10 cellular contexts compared by ENCODE assay signal in genomic region chr10:75432176-75432575, GRCh38. TPM values are rescaled to one million over a fixed set of nuclear protein-coding genes. Genes with fewer than 3 reads are reported as not detected.
DNase-seq lines count a peak whose midpoint lies in the region; ATAC-seq and TF ChIP-seq lines count a peak whose summit lies in the region.
"Had no signal": no experiment of that assay in that cellular context is flagged by ENCODE, and none has a peak within 500 bp of the region (broad histone marks: within the 10 kb centered on the region; RNA-seq: fewer than 3 reads in every experiment).

No MANE protein-coding gene starts in this region.

- no peaks in the 10 kb centered on the region for H3K79me2 ChIP-seq in smooth muscle cell (ENCODE audit: low read depth)

- H3K27me3 ChIP-seq in liver (ENCODE audit: control insufficient read depth in 4 of 4, insufficient read depth in 4 of 4, low read length in 3 of 4) (no peaks in the 10 kb centered on the region), smooth muscle cell (ENCODE audit: low read depth) (peaks cover 4% of the 10 kb centered on the region)

- peaks cover 5 to 39% (median 27%) of the 10 kb centered on the region in 4 donors for H3K4me1 ChIP-seq in liver (ENCODE audit: control insufficient read depth in 4 of 4, insufficient read depth in 4 of 4, low read length in 3 of 4)
- H3K4me1 ChIP-seq in smooth muscle cell (ENCODE audit: low read depth): peaks cover 25% of the 10 kb centered on the region

- POLR2A ChIA-PET in activated naive CD8-positive, alpha-beta T cell treated with anti-CD3 and anti-CD28 coated beads, Interleukin-2, amount 10 ng/mL, durations not matched to agents 7 days and 5 days (lab: Charles Lee): no interaction called here

- no peaks in the 10 kb centered on the region for H3K36me3 ChIP-seq in liver (ENCODE audit: control insufficient read depth in 4 of 4, insufficient read depth in 3 of 4, low read depth in 1 of 4, low read length in 3 of 4)
- no peaks in the 10 kb centered on the region for H3K36me3 ChIP-seq in smooth muscle cell (ENCODE audit: low read depth)

- H2AFZ ChIP-seq in smooth muscle cell (ENCODE audit: low read depth): no peak overlapping the region

- peak; percentile 14 to 44 for DNase-seq in NCI-H526 (lab: John Stamatoyannopoulos, UW)
- no peak for DNase-seq in NCI-H526 treated with DMSO at 0.1 percent for 48 hours (lab: John Stamatoyannopoulos, UW)
- DNase-seq in activated naive CD8-positive, alpha-beta T cell treated with anti-CD3 and anti-CD28 coated beads, Interleukin-2, amount 10 ng/mL, durations not matched to agents 7 days and 5 days: no peak
- DNase-seq in smooth muscle cell (lab: John Stamatoyannopoulos, UW; ENCODE audit: unreplicated experiment): no peak
- DNase-seq in 8988T: no peak
- DNase-seq in occipital lobe (lab: John Stamatoyannopoulos, UW): no peak
- DNase-seq: GOT3 had no signal

- WGBS in liver: 42% methylated on average over 5 of the region's 5 CpGs
- 89% methylated on average over 5 of the region's 5 CpGs for WGBS in smooth muscle cell (ENCODE audit: low lambda C conversion rate)

- H4K20me1 ChIP-seq in smooth muscle cell (ENCODE audit: low read depth): no peaks in the 10 kb centered on the region

- no peak overlapping the region for H3K27ac Mint-ChIP-seq in activated naive CD8-positive, alpha-beta T cell treated with anti-CD3 and anti-CD28 coated beads, Interleukin-2, amount 10 ng/mL, durations not matched to agents 7 days and 5 days

- H3K9ac ChIP-seq in liver (ENCODE audit: low read depth in 1 of 2, low read length in 2 of 2) (peak overlapping the region in 1 of 2 donors; percentile 2), smooth muscle cell (ENCODE audit: low read depth) (no peak overlapping the region)

- H3K4me3 Mint-ChIP-seq in activated naive CD8-positive, alpha-beta T cell treated with anti-CD3 and anti-CD28 coated beads, Interleukin-2, amount 10 ng/mL, durations not matched to agents 7 days and 5 days: peak overlapping the region; percentile 71

- TF ChIP-seq CTCF in liver (IDR thresholded peaks at IDR 0.05; ENCODE audit: low read depth, low read length, missing input control) (no peak), smooth muscle cell (IDR thresholded peaks at IDR 0.05; ENCODE audit: borderline replicate concordance, insufficient read depth, poor library complexity, severe bottlenecking) (no peak)

- peaks cover 53% of the 10 kb centered on the region for H3K27me3 Mint-ChIP-seq in activated naive CD8-positive, alpha-beta T cell treated with anti-CD3 and anti-CD28 coated beads, Interleukin-2, amount 10 ng/mL, durations not matched to agents 7 days and 5 days

- H3K4me2 ChIP-seq in smooth muscle cell: peak overlapping the region; percentile 84

- H3F3A ChIP-seq in smooth muscle cell (ENCODE audit: low read depth): peaks cover 15% of the 10 kb centered on the region

- no peak for ATAC-seq in activated naive CD8-positive, alpha-beta T cell treated with anti-CD3 and anti-CD28 coated beads, Interleukin-2, amount 10 ng/mL, durations not matched to agents 7 days and 5 days (ENCODE audit: low read depth)
- no peak for ATAC-seq in GM19328 (IDR thresholded peaks at IDR 0.05; ENCODE audit: unreplicated experiment)

- H3K9me3 Mint-ChIP-seq in activated naive CD8-positive, alpha-beta T cell treated with anti-CD3 and anti-CD28 coated beads, Interleukin-2, amount 10 ng/mL, durations not matched to agents 7 days and 5 days: no peaks in the 10 kb centered on the region

- TF ChIP-seq RAD21 in liver (IDR thresholded peaks at IDR 0.05): no peak

- H3K9me3 ChIP-seq in liver (ENCODE audit: control insufficient read depth in 4 of 4, low read length in 3 of 4) (no peaks in the 10 kb centered on the region), smooth muscle cell (replicated peaks; ENCODE audit: low read depth) (no peaks in the 10 kb centered on the region)

- peaks cover 2% of the 10 kb centered on the region for H3K4me1 Mint-ChIP-seq in activated naive CD8-positive, alpha-beta T cell treated with anti-CD3 and anti-CD28 coated beads, Interleukin-2, amount 10 ng/mL, durations not matched to agents 7 days and 5 days

- H3K36me3 Mint-ChIP-seq in activated naive CD8-positive, alpha-beta T cell treated with anti-CD3 and anti-CD28 coated beads, Interleukin-2, amount 10 ng/mL, durations not matched to agents 7 days and 5 days: no peaks in the 10 kb centered on the region

- H3K4me3 ChIP-seq in liver (ENCODE audit: low read depth in 1 of 3, low read length in 3 of 3) (peak overlapping the region in 2 of 3 donors; percentile 68 to 72), smooth muscle cell (no peak overlapping the region)

- H3K27ac ChIP-seq in liver (ENCODE audit: low read depth in 1 of 2, low read length in 2 of 2): peak overlapping the region; percentile 80 to 81
- no peak overlapping the region for H3K27ac ChIP-seq in smooth muscle cell (ENCODE audit: low read depth)

TF ChIP-seq in liver, 16 proteins besides CTCF, POLR2A, EP300 and RAD21:
- no peak for TF ChIP-seq MAX (IDR thresholded peaks at IDR 0.05)
- no peak for TF ChIP-seq JUND (IDR thresholded peaks at IDR 0.05)
- TF ChIP-seq YY1 (IDR thresholded peaks at IDR 0.05): no peak
- TF ChIP-seq GABPA (IDR thresholded peaks at IDR 0.05 in 1 of 2, conservative IDR thresholded peaks at IDR 0.05 in 1 of 2): no peak
- TF ChIP-seq RXRA (IDR thresholded peaks at IDR 0.05): no peak
- TF ChIP-seq SP1 (IDR thresholded peaks at IDR 0.05): no peak
- no peak for TF ChIP-seq FOXA2 (IDR thresholded peaks at IDR 0.05)
- no peak for TF ChIP-seq TAF1 (conservative IDR thresholded peaks at IDR 0.05)
- no peak for TF ChIP-seq REST (IDR thresholded peaks at IDR 0.05)

RNA-seq across cellular contexts. Expression of gene LRMDA, which starts 0.8 kb away (rescaled TPM):
- total RNA-seq in activated naive CD8-positive, alpha-beta T cell treated with anti-CD3 and anti-CD28 coated beads, Interleukin-2, amount 10 ng/mL, durations not matched to agents 7 days and 5 days: not detected
- total RNA-seq in liver: 10 to 100 TPM in 1 of 2 donors, 1 to 10 TPM in 1; 7.9 to 12.2 TPM
- 10 to 100 TPM; 10.4 to 15.8 TPM for polyA plus RNA-seq in liver
- total RNA-seq in smooth muscle cell: 1.5 and 87.4 TPM in 2 replicates
- polyA plus RNA-seq in smooth muscle cell: 1.6 and 2.0 TPM in 2 replicates
- 0.62 TPM for total RNA-seq in occipital lobe
- total RNA-seq: T-helper 2 cell treated with Interferon-gamma antibody and Interleukin-4, amounts not matched to agents 100 ng/mL and 5 ng/mL, for 36 hours had no signal

RNA-seq across cellular contexts. Expression of gene ZNF503, which starts 30.6 kb away (rescaled TPM):
- under 1 TPM; 0.23 to 0.42 TPM for total RNA-seq in activated naive CD8-positive, alpha-beta T cell treated with anti-CD3 and anti-CD28 coated beads, Interleukin-2, amount 10 ng/mL, durations not matched to agents 7 days and 5 days
- total RNA-seq in liver: 1 to 10 TPM; 1.6 to 2.3 TPM
- 1 to 10 TPM; 1.8 to 5.2 TPM for polyA plus RNA-seq in liver
- 5.2 and 11.8 TPM in 2 replicates for total RNA-seq in smooth muscle cell
- 6.8 and 8.4 TPM in 2 replicates for polyA plus RNA-seq in smooth muscle cell
- 1.1 TPM for total RNA-seq in occipital lobe

Comparison
In these comparisons a context has a peak if more than half of its experiments do, and no peak if none do; other contexts are left out.
1. DNase-seq: peak in NCI-H526 (2 of 2); none in NCI-H526 treated with DMSO at 0.1 percent for 48 hours (single experiment), activated naive CD8-positive, alpha-beta T cell treated with anti-CD3 and anti-CD28 coated beads, Interleukin-2, amount 10 ng/mL, durations not matched to agents 7 days and 5 days (single experiment), smooth muscle cell (single experiment), 8988T (single experiment) and occipital lobe (single experiment).